16 cellular contexts compared by ENCODE assay signal in the genomic region with DNA sequence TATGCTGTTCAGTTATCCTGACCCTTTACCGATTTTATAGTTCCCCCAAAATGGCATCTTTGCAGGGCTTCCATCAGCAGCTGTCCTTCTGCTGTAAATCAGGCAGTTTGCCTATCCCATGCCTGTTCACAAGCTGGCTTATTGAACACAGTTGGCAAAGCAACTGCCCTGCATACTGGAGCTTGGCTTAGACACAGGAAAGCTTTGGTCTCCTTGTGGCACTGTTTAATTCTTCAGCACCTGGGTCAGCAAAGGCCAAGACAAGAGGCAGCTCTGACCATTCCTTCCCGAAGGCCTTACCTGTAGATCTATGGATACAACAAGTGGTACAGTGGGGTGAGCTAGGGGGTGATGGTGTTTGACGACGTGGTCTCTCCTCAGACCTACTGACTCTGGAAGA.
"Had no signal": no experiment of that assay in that cellular context is flagged by ENCODE, and none has a peak within 500 bp of the region (broad histone marks: within the 10 kb centered on the region; RNA-seq: fewer than 3 reads in every experiment).

No MANE protein-coding gene starts in this region.

- H3K4me3 Mint-ChIP-seq: activated naive CD8-positive, alpha-beta T cell; immature natural killer cell; natural killer cell treated with Interleukin-12 subunit alpha and Interleukin-12 subunit beta and Interleukin-15 and Interleukin-18, amount 100 ng/mL, for 72 hours had no signal

- H3K27ac Mint-ChIP-seq: activated naive CD8-positive, alpha-beta T cell; immature natural killer cell; natural killer cell treated with Interleukin-12 subunit alpha and Interleukin-12 subunit beta and Interleukin-15 and Interleukin-18, amount 100 ng/mL, for 72 hours had no signal

- H3K27ac ChIP-seq: gastrocnemius medialis, lower lobe of right lung, neutrophil, pancreas, tibial artery, WERI-Rb-1 had no signal

- H3K9me3 ChIP-seq: gastrocnemius medialis, neutrophil, pancreas, tibial artery, vagina had no signal

- H3K36me3 ChIP-seq: gastrocnemius medialis, lower lobe of right lung, neutrophil, pancreas, tibial artery, vagina, WERI-Rb-1 had no signal

- H3K4me3 ChIP-seq: gastrocnemius medialis, lower lobe of right lung, pancreas, tibial artery, vagina had no signal

- H3K4me1 ChIP-seq: pancreas had no signal

- ATAC-seq: gastrocnemius medialis; lower lobe of right lung; natural killer cell treated with Interleukin-12 subunit alpha and Interleukin-12 subunit beta and Interleukin-15 and Interleukin-18, amount 100 ng/mL, for 72 hours; pancreas had no signal

- H3K27me3 Mint-ChIP-seq: activated naive CD8-positive, alpha-beta T cell had no signal

- H3K27me3 ChIP-seq: gastrocnemius medialis, pancreas, tibial artery, vagina had no signal

- DNase-seq: activated CD4-positive, alpha-beta T cell treated with anti-CD3 and anti-CD28 coated beads, Interleukin-2, amount 50 U/mL, for 48 hours; gastrocnemius medialis; immature natural killer cell; lower lobe of right lung; pancreas; stimulated activated CD4-positive, alpha-beta T cell treated with anti-CD3 and anti-CD28 coated beads, Interleukin-12 subunit alpha, Interleukin-12 subunit beta, amount 100 ng/mL, for 4 hours; stimulated activated CD4-positive, alpha-beta T cell treated with anti-CD3 and anti-CD28 coated beads, Interleukin-1b, Interleukin-23, amount 100 ng/mL, for 48 hours; stimulated activated naive CD4-positive, alpha-beta T cell treated with Interleukin-2 at 50 U/mL for 16 hours; substantia nigra; T-helper 2 cell; WERI-Rb-1 had no signal
